ENCODE assay signal across 9 cellular contexts in genomic region chr15:73368301-73369072, GRCh38. TPM values are rescaled to one million over a fixed set of nuclear protein-coding genes. Genes with fewer than 3 reads are reported as not detected.
DNase-seq lines count a peak whose midpoint lies in the region; ATAC-seq and TF ChIP-seq lines count a peak whose summit lies in the region.
"Had no signal": no experiment of that assay in that cellular context is flagged by ENCODE, and none has a peak within 500 bp of the region (broad histone marks: within the 10 kb centered on the region; RNA-seq: fewer than 3 reads in every experiment).

TSS of gene HCN4 (minus strand) at chr15:73368958. CDS start at chr15:73368270, 688 bp downstream.

- H3K79me2 ChIP-seq in H9 (ENCODE audit: insufficient read depth, low read length): peaks cover 3% of the 10 kb centered on the region; the same call in 1 of the 2 replicates
- H3K79me2 ChIP-seq in OCI-LY7 (ENCODE audit: insufficient read depth, low read depth, low read length): no peaks in the 10 kb centered on the region

- no peak within 1 kb of the TSS for H2BK12ac ChIP-seq in H9 (ENCODE audit: insufficient read length, low read depth, low read length)

- no peak within 1 kb of the TSS for H3K4ac ChIP-seq in H9 (ENCODE audit: low read depth, low read length)

- no peaks in the 10 kb centered on the region for H3K9me2 ChIP-seq in OCI-LY7 (ENCODE audit: insufficient read depth, low read length)

- H3K4me2 ChIP-seq in H9 (ENCODE audit: insufficient read depth, insufficient read length, low read length) (peak within 1 kb of the TSS; percentile 37), OCI-LY7 (ENCODE audit: low read length) (no peak within 1 kb of the TSS)

- H2AFZ ChIP-seq in H9 (ENCODE audit: low read length) (no peak within 1 kb of the TSS), OCI-LY7 (ENCODE audit: low read length) (no peak within 1 kb of the TSS)

- no peak within 1 kb of the TSS for H4K5ac ChIP-seq in H9 (ENCODE audit: insufficient read length, low read depth, low read length)

- no peak within 1 kb of the TSS for H2BK15ac ChIP-seq in H9 (ENCODE audit: low read depth, low read length)

- BruUV-seq in Panc1 (replicated peaks; lab: Mats Ljungman, UMichigan): no TSS peak
- BruUV-seq in OCI-LY7 (replicated peaks; lab: Mats Ljungman, UMichigan): no TSS peak

- no peak within 1 kb of the TSS for H3K18ac ChIP-seq in H9 (ENCODE audit: insufficient read length, low read depth, low read length)

- no peak within 1 kb of the TSS for H4K8ac ChIP-seq in H9 (replicated peaks; ENCODE audit: insufficient read length, low read depth, low read length)

- H2BK20ac ChIP-seq in H9 (ENCODE audit: low read depth, low read length, poor library complexity, severe bottlenecking): no peak within 1 kb of the TSS

- H3K27ac Mint-ChIP-seq in H9: no peak within 1 kb of the TSS

- no peaks in the 10 kb centered on the region for H3K36me3 ChIP-seq in Panc1 (ENCODE audit: control insufficient read depth, insufficient read depth, low read length)
- no peaks in the 10 kb centered on the region for H3K36me3 ChIP-seq in heart right ventricle
- no peaks in the 10 kb centered on the region for H3K36me3 ChIP-seq in psoas muscle (ENCODE audit: insufficient read depth in 1 of 2, low read depth in 1 of 2)
- no peaks in the 10 kb centered on the region for H3K36me3 ChIP-seq in OCI-LY7 (ENCODE audit: insufficient read depth, low read length)

- H3K36me3 Mint-ChIP-seq in H9 (ENCODE audit: insufficient read depth in 1 of 3, low read depth in 3 of 3): peaks cover 0 to 6% (median 0%) of the 10 kb centered on the region in 3 experiments; a peak in 3 of 7 replicates

- H3K27ac ChIP-seq in H9 (ENCODE audit: insufficient read length, low read depth, low read length): no peak within 1 kb of the TSS
- H3K27ac ChIP-seq in Panc1 (ENCODE audit: low read length): no peak within 1 kb of the TSS
- peak within 1 kb of the TSS in 7 of 10 donors; percentile 4 to 63 (median 39) for H3K27ac ChIP-seq in heart right ventricle
- H3K27ac ChIP-seq in psoas muscle: no peak within 1 kb of the TSS
- H3K27ac ChIP-seq in OCI-LY7 (ENCODE audit: low read depth, low read length, poor library complexity, severe bottlenecking): no peak within 1 kb of the TSS

- peaks cover 51 to 68% of the 10 kb centered on the region in 2 experiments for H3K4me1 Mint-ChIP-seq in H9

- ATAC-seq in Panc1 (peak; percentile 48), heart right ventricle (peak; percentile 45 to 71 (median 56)), psoas muscle (no peak), HG02759 (IDR thresholded peaks at IDR 0.05; ENCODE audit: unreplicated experiment) (no peak)
- ATAC-seq: GM12878 had no signal

- H3K4me3 ChIP-seq in Panc1 (ENCODE audit: low read depth in 2 of 2, low read length in 2 of 2): peak within 1 kb of the TSS; percentile 14 to 38; a peak in 3 of 4 replicates
- peak within 1 kb of the TSS; percentile 18 to 59 (median 52) for H3K4me3 ChIP-seq in heart right ventricle
- H3K4me3 ChIP-seq in psoas muscle: peak within 1 kb of the TSS; percentile 59
- no peak within 1 kb of the TSS for H3K4me3 ChIP-seq in OCI-LY7 (ENCODE audit: low read depth, low read length, poor library complexity, severe bottlenecking)
- H3K4me3 ChIP-seq: GM12878 had no signal

- no peaks in the 10 kb centered on the region for H4K20me1 ChIP-seq in H9 (ENCODE audit: control insufficient read depth, insufficient read depth, insufficient read length)
- H4K20me1 ChIP-seq in OCI-LY7 (ENCODE audit: insufficient read depth, low read length): no peaks in the 10 kb centered on the region

- TF ChIP-seq CTCF in H9 (conservative IDR thresholded peaks at IDR 0.05): no peak
- no peak for TF ChIP-seq CTCF in Panc1 (IDR thresholded peaks at IDR 0.05)
- TF ChIP-seq CTCF in heart right ventricle (IDR thresholded peaks at IDR 0.05): no peak
- no peak for TF ChIP-seq CTCF in psoas muscle (IDR thresholded peaks at IDR 0.05)
- no peak for TF ChIP-seq CTCF in OCI-LY7 (conservative IDR thresholded peaks at IDR 0.05; ENCODE audit: low read length)

- POLR2A ChIA-PET in Panc1 (lab: Charles Lee): interaction anchor here (0.7 kb wide), 2 partner anchors 55 to 88 kb away, joined by 4 to 12 read pairs; no protein-coding TSS in a partner anchor
- POLR2A ChIA-PET in OCI-LY7 (lab: Charles Lee): no interaction called here

- H3K56ac ChIP-seq in H9 (ENCODE audit: insufficient read length, low read depth, low read length): no peak within 1 kb of the TSS

- H3K27me3 ChIP-seq in H9 (ENCODE audit: insufficient read depth, low read length) (no peaks in the 10 kb centered on the region; the same call in 1 of the 2 replicates), Panc1 (ENCODE audit: control insufficient read depth, insufficient read depth, low read length) (peaks cover 10% of the 10 kb centered on the region; the same call in 1 of the 2 replicates), heart right ventricle (peaks cover 5 to 85% (median 67%) of the 10 kb centered on the region in 7 donors), psoas muscle (ENCODE audit: insufficient read depth in 3 of 3, low read length in 2 of 3) (peaks cover 0 to 89% (median 44%) of the 10 kb centered on the region in 3 donors)

- no peak within 1 kb of the TSS for H4K91ac ChIP-seq in H9 (ENCODE audit: insufficient read length, low read depth, low read length)

- in situ Hi-C loops in Panc1 (cut with HindIII; ENCODE audit: low pct_unique_long_range_greater_than_20kb, low sequenced_read_pairs): no loop called here

- H3K9me3 ChIP-seq in H9 (ENCODE audit: control insufficient read depth, low read depth, low read length) (no peaks in the 10 kb centered on the region), Panc1 (ENCODE audit: control insufficient read depth, insufficient read depth, low read depth, low read length) (no peaks in the 10 kb centered on the region), heart right ventricle (no peaks in the 10 kb centered on the region), psoas muscle (no peaks in the 10 kb centered on the region), OCI-LY7 (ENCODE audit: low read length) (no peaks in the 10 kb centered on the region)

- H3K9ac ChIP-seq in H9 (ENCODE audit: extremely low read depth, insufficient read length, low read length): no peak within 1 kb of the TSS

- no peak within 1 kb of the TSS for H2BK5ac ChIP-seq in H9 (ENCODE audit: insufficient read length, low read length)

- CTCF ChIA-PET in Panc1 (lab: Charles Lee) (interaction anchor here (0.6 kb wide), 1 partner anchor 10 kb away, joined by 4 read pairs; no protein-coding TSS in a partner anchor), OCI-LY7 (lab: Charles Lee; ENCODE audit: unreplicated experiment) (interaction anchor here (0.6 kb wide), 1 partner anchor 315 kb away, joined by 3 read pairs; no protein-coding TSS in a partner anchor)

- H3K79me1 ChIP-seq in H9 (ENCODE audit: insufficient read depth, low read depth, low read length, poor library complexity, severe bottlenecking): no peaks in the 10 kb centered on the region

- WGBS in H9 (ENCODE audit: extremely low coverage, insufficient read length, low lambda C conversion rate): no CpG with 5 or more reads among the region's 106 CpGs
- WGBS in heart right ventricle, 2 donors: 1% methylated on average over 75 to 106 of the region's 106 CpGs
- WGBS in psoas muscle, 3 donors: 0 to 2% (median 1%) methylated on average over 48 to 106 of the region's 106 CpGs

- no peak within 1 kb of the TSS for H3T11ph ChIP-seq in H9 (ENCODE audit: low read length)

- no peak within 1 kb of the TSS for H2BK120ac ChIP-seq in H9 (ENCODE audit: low read depth, low read length, poor library complexity, severe bottlenecking)

- peak within 1 kb of the TSS; percentile 63 to 82 for H3K4me3 Mint-ChIP-seq in H9

- DNase-seq in H9 (peak; percentile 84), Panc1 (ENCODE audit: low read depth, low spot score) (no peak), heart right ventricle (peak in 1 of 2 donors; percentile 48), psoas muscle (no peak), HCEC 1CT (no peak), OCI-LY7 (ENCODE audit: low spot score) (no peak), MV-4-11 (lab: John Stamatoyannopoulos, UW) (no peak)

- H3K27me3 Mint-ChIP-seq in H9 (ENCODE audit: low read depth): peaks cover 54% of the 10 kb centered on the region

- peak within 1 kb of the TSS; percentile 74 for H3K14ac ChIP-seq in H9 (ENCODE audit: insufficient read depth, low read length)

- no peak within 1 kb of the TSS for H2AK5ac ChIP-seq in H9 (ENCODE audit: insufficient read length, low read length)

- no peaks in the 10 kb centered on the region for H3K9me3 Mint-ChIP-seq in H9

- intact Hi-C loops in Panc1 (cut with micrococcal nuclease; ENCODE audit: unreplicated experiment): no loop called here
- intact Hi-C loops in heart right ventricle (cut with DNase I): no loop called here
- intact Hi-C loops in psoas muscle (cut with DNase I): no loop called here
- intact Hi-C loops in OCI-LY7 (cut with micrococcal nuclease; ENCODE audit: unreplicated experiment): no loop called here

- no peak within 1 kb of the TSS for H3K23ac ChIP-seq in H9 (ENCODE audit: insufficient read length, low read depth, low read length)

- peaks cover 6% of the 10 kb centered on the region; the same call in 1 of the 2 replicates for H3K4me1 ChIP-seq in H9 (ENCODE audit: insufficient read depth, low read length)
- peaks cover 5% of the 10 kb centered on the region for H3K4me1 ChIP-seq in Panc1 (ENCODE audit: control insufficient read depth, insufficient read depth, low read length)
- peaks cover 0 to 14% (median 8%) of the 10 kb centered on the region in 9 donors for H3K4me1 ChIP-seq in heart right ventricle
- H3K4me1 ChIP-seq in psoas muscle: no peaks in the 10 kb centered on the region
- no peaks in the 10 kb centered on the region for H3K4me1 ChIP-seq in OCI-LY7 (ENCODE audit: insufficient read depth, low read length, poor library complexity, severe bottlenecking)

- H3K23me2 ChIP-seq in H9 (ENCODE audit: insufficient read length, low read depth, low read length, poor library complexity, severe bottlenecking): peaks cover 22% of the 10 kb centered on the region

RNA-seq across cellular contexts. Expression of gene HCN4, which starts in this region (rescaled TPM):
- total RNA-seq in H9 (2021) (10.5 and 10.6 TPM in 2 replicates), Panc1 (2021; ENCODE audit: unreplicated experiment) (0.15 TPM), heart right ventricle (10 to 100 TPM in 4 of 10 donors, 1 to 10 TPM in 6; 4.1 to 24.9 (median 7.9) TPM), psoas muscle (not detected), OCI-LY7 (2022) (not detected in 2 replicates)
- 0.04 TPM for polyA plus RNA-seq in Panc1 (2012; ENCODE audit: insufficient read length)
- polyA plus RNA-seq in heart right ventricle (1 to 10 TPM; 2.2 to 4.4 TPM), psoas muscle (not detected)
- not detected in 2 replicates for total RNA-seq in OCI-LY7 (2014; rRNA removed; shearing (Covaris generic))

Comparison
In these comparisons a context has a peak if more than half of its experiments do, and no peak if none do; other contexts are left out.
1. Peak in ATAC-seq and H3K4me3 ChIP-seq in Panc1; RNA of the gene not detected or under 1 TPM.
2. H3K27ac ChIP-seq: peak in heart right ventricle (7 of 10); none in H9 (single experiment), Panc1 (single experiment), psoas muscle (single experiment) and OCI-LY7 (single experiment).
3. ATAC-seq: peak in heart right ventricle (8 of 8); none in psoas muscle (0 of 4) and HG02759 (single experiment).